ENCODE assay signal across 19 cellular contexts in the genomic region with DNA sequence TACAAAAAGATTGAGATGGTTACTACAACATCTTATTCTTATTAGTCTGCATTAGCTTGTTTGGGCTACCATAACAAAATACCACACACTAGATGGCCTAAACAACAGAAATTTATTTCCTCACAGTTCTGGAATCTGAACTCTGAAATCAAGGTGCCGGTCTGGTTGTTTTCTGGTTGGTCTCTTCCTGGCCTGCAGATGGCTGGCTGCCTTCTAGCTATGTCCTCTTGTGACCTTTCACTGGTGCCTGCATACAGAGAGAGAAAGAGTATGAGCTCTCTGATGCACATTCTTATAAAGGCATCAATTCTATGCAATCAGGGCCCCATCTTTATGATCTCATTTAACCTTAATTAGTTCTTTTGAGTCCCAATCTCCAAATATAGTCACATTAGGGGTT.
DNase-seq lines count a peak whose midpoint lies in the region; ATAC-seq and TF ChIP-seq lines count a peak whose summit lies in the region.
"Had no signal": no experiment of that assay in that cellular context is flagged by ENCODE, and none has a peak within 500 bp of the region (broad histone marks: within the 10 kb centered on the region; RNA-seq: fewer than 3 reads in every experiment).

No MANE protein-coding gene starts in this region.

- no peak overlapping the region for H3K4me3 ChIP-seq in choroid plexus epithelial cell (ENCODE audit: low read depth, low read length)
- H3K4me3 ChIP-seq in ascending aorta: no peak overlapping the region
- H3K4me3 ChIP-seq: A549, GM23248, PC-9 had no signal

- H3K9me3 ChIP-seq in ascending aorta: no peaks in the 10 kb centered on the region
- H3K9me3 ChIP-seq: Caco-2 had no signal

- intact Hi-C loops in Right ventricle myocardium superior (cut with DNase I): no loop called here
- intact Hi-C loops in left cardiac atrium (cut with DNase I): no loop called here
- intact Hi-C loops in ascending aorta (cut with DNase I): no loop called here

- TF ChIP-seq CTCF in choroid plexus epithelial cell (conservative IDR thresholded peaks at IDR 0.05; ENCODE audit: low read depth, low read length) (peak; percentile 3), ascending aorta (IDR thresholded peaks at IDR 0.05) (no peak)

- no peaks in the 10 kb centered on the region for H3K36me3 ChIP-seq in ascending aorta

- H3K27me3 ChIP-seq in ascending aorta: no peaks in the 10 kb centered on the region

- H3K4me1 ChIP-seq in ascending aorta: no peaks in the 10 kb centered on the region
- H3K4me1 ChIP-seq: A549, Caco-2 had no signal

- peak; percentile 77 for ATAC-seq in Right ventricle myocardium superior (ENCODE audit: poor library complexity)
- ATAC-seq in left cardiac atrium: no peak
- no peak for ATAC-seq in HG02870 (IDR thresholded peaks at IDR 0.05; ENCODE audit: unreplicated experiment)
- ATAC-seq: A549, HCT116 had no signal

- H3K27ac ChIP-seq in ascending aorta: no peak overlapping the region
- H3K27ac ChIP-seq: A549, GM23248, HL-60, PC-9 had no signal

- DNase-seq in Right ventricle myocardium superior (no peak), left cardiac atrium (no peak), HCEC 1CT (peak; percentile 74), choroid plexus epithelial cell (ENCODE audit: low read depth) (peak; percentile 79), renal cortical epithelial cell (ENCODE audit: low read depth) (peak; percentile 1), GM19238 (ENCODE audit: insufficient read length, low spot score) (no peak), ascending aorta (ENCODE audit: low spot score in 2 of 2) (no peak)
- DNase-seq: Caco-2; CD4-positive, CD25-positive, alpha-beta regulatory T cell; DMS53; GM23248; NCI-H1105 treated with DMSO at 0.1 percent for 48 hours; NCI-H187 treated with DMSO at 0.1 percent for 48 hours; NCI-H748 treated with DMSO at 0.1 percent for 48 hours; PC-9 had no signal

Comparison
In these comparisons a context has a peak if more than half of its experiments do, and no peak if none do; other contexts are left out.
1. DNase-seq: peak in HCEC 1CT (single experiment), choroid plexus epithelial cell (single experiment) and renal cortical epithelial cell (single experiment); none in Right ventricle myocardium superior (single experiment), left cardiac atrium (single experiment), GM19238 (single experiment) and ascending aorta (0 of 2).